ENCODE assay signal across 8 cellular contexts in the genomic region with DNA sequence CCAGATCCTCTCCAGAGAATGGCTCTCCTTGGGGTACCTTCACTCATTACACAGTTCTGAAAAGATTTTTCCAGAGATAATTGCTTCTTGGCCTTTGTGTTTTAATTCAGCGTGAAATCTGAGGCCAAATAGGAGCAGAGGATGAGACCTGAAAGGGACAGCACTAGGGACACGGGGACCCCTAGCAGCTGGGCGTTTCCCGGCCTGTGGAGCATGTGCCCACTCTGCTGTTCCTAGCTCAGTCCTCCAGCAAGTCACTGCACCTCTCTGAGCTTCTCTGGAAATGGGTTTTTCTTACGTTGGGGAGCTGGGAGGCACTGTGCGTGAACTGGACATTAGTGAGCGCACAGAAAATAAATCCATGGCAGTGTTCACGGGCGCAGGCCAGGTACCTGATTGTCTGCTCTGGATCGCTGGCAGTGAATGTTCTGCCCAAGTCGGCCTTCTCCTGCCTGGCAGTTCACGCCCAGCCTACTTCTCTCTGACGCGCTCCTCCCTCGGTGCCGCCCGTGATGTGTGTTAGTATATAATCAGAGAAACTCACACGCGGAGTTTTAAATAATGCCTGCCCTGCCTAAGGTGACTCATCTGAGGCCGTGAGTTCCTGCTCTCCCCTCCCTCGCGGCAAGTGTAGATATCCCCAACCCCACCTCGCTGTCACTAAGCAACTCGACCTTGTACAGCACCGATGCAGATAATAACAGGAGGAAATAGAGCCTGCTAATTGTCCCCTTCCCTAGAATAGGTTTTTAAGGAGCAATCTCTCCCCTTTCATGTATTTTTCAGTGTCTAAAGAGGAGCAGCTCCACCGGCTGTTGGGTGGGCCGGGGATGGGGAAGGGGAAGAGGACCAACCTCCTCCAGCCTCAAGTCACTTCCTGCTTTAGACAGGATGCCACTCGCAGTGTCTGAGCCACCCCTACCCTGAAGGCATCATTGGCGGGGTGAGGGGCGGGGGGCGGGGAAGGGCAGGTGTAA. TPM values are rescaled to one million over a fixed set of nuclear protein-coding genes. Genes with fewer than 3 reads are reported as not detected.
A peak's percentile ranks its signal among the peaks of the same experiment; 100 is the strongest.
DNase-seq lines count a peak whose midpoint lies in the region; ATAC-seq and TF ChIP-seq lines count a peak whose summit lies in the region.
"Had no signal": no experiment of that assay in that cellular context is flagged by ENCODE, and none has a peak within 500 bp of the region (broad histone marks: within the 10 kb centered on the region; RNA-seq: fewer than 3 reads in every experiment).

No MANE protein-coding gene starts in this region.

- H3K9me3 Mint-ChIP-seq in activated CD4-positive, alpha-beta T cell treated with anti-CD3 and anti-CD28 coated beads for 36 hours (ENCODE audit: low read depth) = no peaks in the 10 kb centered on the region

- POLR2A ChIA-PET in activated CD4-positive, alpha-beta T cell treated with anti-CD3 and anti-CD28 coated beads for 36 hours (lab: Charles Lee) = no interaction called here

- no peaks in the 10 kb centered on the region for H3K36me3 Mint-ChIP-seq in activated CD4-positive, alpha-beta T cell treated with anti-CD3 and anti-CD28 coated beads for 36 hours (ENCODE audit: low read depth)

- peaks cover 35% of the 10 kb centered on the region for H3K4me1 Mint-ChIP-seq in activated CD4-positive, alpha-beta T cell treated with anti-CD3 and anti-CD28 coated beads for 36 hours

- H3K4me3 ChIP-seq in ascending aorta = no peak overlapping the region

- H3K4me3 Mint-ChIP-seq in activated CD4-positive, alpha-beta T cell treated with anti-CD3 and anti-CD28 coated beads for 36 hours = peak overlapping the region; percentile 6

- H3K27ac Mint-ChIP-seq in activated CD4-positive, alpha-beta T cell treated with anti-CD3 and anti-CD28 coated beads for 36 hours = no peak overlapping the region

- peak overlapping the region in 1 of 2 donors; percentile 33 for H3K27ac ChIP-seq in ascending aorta

- intact Hi-C loops in activated CD4-positive, alpha-beta T cell treated with anti-CD3 and anti-CD28 coated beads for 36 hours (cut with DNase I, micrococcal nuclease) = loop anchor here in 1 of 2 experiments (5.0 kb wide), 1 partner anchor 97 kb away; a partner anchor contains a TSS
- intact Hi-C loops in posterior cingulate gyrus (cut with DNase I) (loop anchor here (5.0 kb wide), 2 partner anchors 72 to 92 kb away; no protein-coding TSS in a partner anchor), ascending aorta (cut with DNase I) (loop anchor here (5.0 to 10.0 kb wide), 3 partner anchors 67 to 862 kb away; a partner anchor contains a TSS)

- CTCF ChIA-PET in activated CD4-positive, alpha-beta T cell treated with anti-CD3 and anti-CD28 coated beads for 36 hours (lab: Charles Lee) = interaction anchor here (1.0 kb wide), 1 partner anchor 91 kb away, joined by 3 read pairs; no protein-coding TSS in a partner anchor

- no peaks in the 10 kb centered on the region for H3K27me3 ChIP-seq in ascending aorta

- peaks cover 27% of the 10 kb centered on the region for H3K27me3 Mint-ChIP-seq in activated CD4-positive, alpha-beta T cell treated with anti-CD3 and anti-CD28 coated beads for 36 hours

- H3K36me3 ChIP-seq in ascending aorta = peaks cover 0 to 5% of the 10 kb centered on the region in 2 donors

- DNase-seq in NCI-H146 treated with DMSO at 0.1 percent for 48 hours (lab: John Stamatoyannopoulos, UW; ENCODE audit: unreplicated experiment) (peak; percentile 65), posterior cingulate gyrus (peak in 8 of 10 donors; percentile 23 to 95 (median 62)), COLO829 (ENCODE audit: low spot score) (no peak), ascending aorta (ENCODE audit: low spot score in 2 of 2) (no peak)
- DNase-seq in activated CD4-positive, alpha-beta T cell treated with anti-CD3 and anti-CD28 coated beads for 36 hours = peak; percentile 63
- peak; percentile 72 for DNase-seq in effector CD4-positive, alpha-beta T cell

- no peaks in the 10 kb centered on the region for H3K9me3 ChIP-seq in ascending aorta

- H3K4me1 ChIP-seq in ascending aorta = peaks cover 0 to 7% of the 10 kb centered on the region in 2 donors

- TF ChIP-seq CTCF in ascending aorta (IDR thresholded peaks at IDR 0.05) = no peak

- peak; percentile 40 for ATAC-seq in activated CD4-positive, alpha-beta T cell treated with anti-CD3 and anti-CD28 coated beads for 36 hours
- ATAC-seq in GM19324 (IDR thresholded peaks at IDR 0.05; ENCODE audit: low FRiP score, unreplicated experiment) = no peak
- ATAC-seq: Panc1 had no signal

RNA-seq across cellular contexts. Expression of a gene that starts 2.7 kb away (rescaled TPM):
- total RNA-seq in activated CD4-positive, alpha-beta T cell treated with anti-CD3 and anti-CD28 coated beads for 36 hours = 1 to 10 TPM; 1.7 to 1.8 TPM
- total RNA-seq in ascending aorta = 121 TPM

RNA-seq across cellular contexts. Expression of a gene that starts 41.6 kb away (rescaled TPM):
- total RNA-seq in activated CD4-positive, alpha-beta T cell treated with anti-CD3 and anti-CD28 coated beads for 36 hours = 10 to 100 TPM; 15.8 to 16.7 TPM
- 7.7 TPM for total RNA-seq in ascending aorta

Comparison
In these comparisons a context has a peak if more than half of its experiments do, and no peak if none do; other contexts are left out.
1. DNase-seq: peak in NCI-H146 treated with DMSO at 0.1 percent for 48 hours (single experiment), activated CD4-positive, alpha-beta T cell treated with anti-CD3 and anti-CD28 coated beads for 36 hours (single experiment), effector CD4-positive, alpha-beta T cell (single experiment) and posterior cingulate gyrus (8 of 10); none in COLO829 (single experiment) and ascending aorta (0 of 2).
2. RNA of a gene that starts 2.7 kb away (total RNA-seq): 121 TPM in ascending aorta (single experiment); 1.7 to 1.8 TPM in activated CD4-positive, alpha-beta T cell treated with anti-CD3 and anti-CD28 coated beads for 36 hours; every median in the first group is over 10 times any median in the second.